ENCODE assay signal across 7 cellular contexts in the genomic region with DNA sequence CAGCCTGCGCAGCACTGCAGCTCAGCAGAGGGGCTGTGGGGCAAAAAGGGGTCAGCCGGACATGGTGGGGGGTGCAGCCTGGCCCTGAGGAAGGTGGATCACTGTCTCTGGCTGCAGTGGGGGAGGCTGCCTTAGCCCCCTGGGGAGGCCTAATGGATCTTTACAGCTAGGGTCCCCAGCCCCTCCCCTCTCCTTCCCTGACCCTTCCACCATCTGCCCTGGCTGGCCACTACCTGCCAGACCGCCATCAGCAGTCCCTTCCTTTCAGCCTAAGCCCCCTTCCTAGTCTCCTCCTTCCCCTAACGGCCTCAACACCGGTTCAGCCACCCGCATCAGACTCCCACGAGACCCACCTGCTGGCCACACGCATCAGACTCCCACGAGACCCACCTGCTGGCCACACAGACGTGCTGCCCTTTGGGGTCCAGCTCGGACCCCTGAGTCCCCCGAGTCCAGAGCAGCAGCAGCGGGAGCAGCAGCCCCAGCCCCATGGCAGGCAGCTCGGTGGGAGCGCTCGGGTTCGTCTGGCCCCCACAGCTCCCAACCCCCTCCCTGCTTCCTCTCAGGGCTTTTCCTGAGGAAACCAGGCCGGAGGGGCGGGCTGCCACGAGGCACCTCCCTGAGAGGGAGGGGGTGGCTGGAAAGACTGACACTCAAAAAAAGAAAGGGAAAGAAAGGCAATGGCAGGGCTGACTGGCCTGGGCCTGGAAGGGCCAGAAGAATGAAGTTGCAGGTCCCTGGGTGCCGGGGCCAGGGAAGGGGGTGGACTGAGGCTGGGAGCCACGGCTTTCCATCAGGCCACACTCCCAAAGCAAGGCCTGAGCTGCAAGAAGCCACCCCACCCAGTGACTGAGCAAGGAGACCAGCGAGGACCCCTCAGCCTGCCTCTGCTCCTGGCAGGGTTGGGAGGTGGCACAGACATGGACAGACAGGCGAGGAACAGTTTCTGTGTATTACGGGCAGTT. TPM values are rescaled to one million over a fixed set of nuclear protein-coding genes. Genes with fewer than 3 reads are reported as not detected.
DNase-seq lines count a peak whose midpoint lies in the region; ATAC-seq, FAIRE-seq and TF ChIP-seq lines count a peak whose summit lies in the region.

A gene with protein sequence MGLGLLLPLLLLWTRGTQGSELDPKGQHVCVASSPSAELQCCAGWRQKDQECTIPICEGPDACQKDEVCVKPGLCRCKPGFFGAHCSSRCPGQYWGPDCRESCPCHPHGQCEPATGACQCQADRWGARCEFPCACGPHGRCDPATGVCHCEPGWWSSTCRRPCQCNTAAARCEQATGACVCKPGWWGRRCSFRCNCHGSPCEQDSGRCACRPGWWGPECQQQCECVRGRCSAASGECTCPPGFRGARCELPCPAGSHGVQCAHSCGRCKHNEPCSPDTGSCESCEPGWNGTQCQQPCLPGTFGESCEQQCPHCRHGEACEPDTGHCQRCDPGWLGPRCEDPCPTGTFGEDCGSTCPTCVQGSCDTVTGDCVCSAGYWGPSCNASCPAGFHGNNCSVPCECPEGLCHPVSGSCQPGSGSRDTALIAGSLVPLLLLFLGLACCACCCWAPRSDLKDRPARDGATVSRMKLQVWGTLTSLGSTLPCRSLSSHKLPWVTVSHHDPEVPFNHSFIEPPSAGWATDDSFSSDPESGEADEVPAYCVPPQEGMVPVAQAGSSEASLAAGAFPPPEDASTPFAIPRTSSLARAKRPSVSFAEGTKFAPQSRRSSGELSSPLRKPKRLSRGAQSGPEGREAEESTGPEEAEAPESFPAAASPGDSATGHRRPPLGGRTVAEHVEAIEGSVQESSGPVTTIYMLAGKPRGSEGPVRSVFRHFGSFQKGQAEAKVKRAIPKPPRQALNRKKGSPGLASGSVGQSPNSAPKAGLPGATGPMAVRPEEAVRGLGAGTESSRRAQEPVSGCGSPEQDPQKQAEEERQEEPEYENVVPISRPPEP (minus strand): TSS at position 526 of the 965 bp plus-strand sequence. CDS start 35 bp downstream, at position 491.

- H3K9me3 ChIP-seq in HUES6 (ENCODE audit: control insufficient read depth, insufficient read depth, low read depth, low read length): no peaks in the 10 kb centered on the region
- H3K9me3 ChIP-seq in K562 (replicated peaks; ENCODE audit: control insufficient read depth, insufficient read depth, low read depth, low read length): no peaks in the 10 kb centered on the region
- no peaks in the 10 kb centered on the region for H3K9me3 ChIP-seq in lower lobe of right lung
- no peaks in the 10 kb centered on the region for H3K9me3 ChIP-seq in testis

- H3K36me3 ChIP-seq in HUES6 (ENCODE audit: control insufficient read depth, insufficient read depth, low read length): peaks cover 3% of the 10 kb centered on the region
- peaks cover 25% of the 10 kb centered on the region; the same call in 1 of the 3 replicates for H3K36me3 ChIP-seq in K562 (ENCODE audit: control insufficient read depth, insufficient read depth, low read length)
- peaks cover 7% of the 10 kb centered on the region for H3K36me3 ChIP-seq in lower lobe of right lung
- H3K36me3 ChIP-seq in testis (ENCODE audit: low read depth, missing control alignments): no peaks in the 10 kb centered on the region

- no peak; the same call in 1 of the 2 replicates for TF ChIP-seq POLR2A in K562 (conservative IDR thresholded peaks at IDR 0.05)
- no peak for TF ChIP-seq POLR2A in testis (IDR thresholded peaks at IDR 0.05)

- TF ChIP-seq CTCF in K562 (IDR thresholded peaks at IDR 0.05 in 2 of 3, conservative IDR thresholded peaks at IDR 0.05 in 1 of 3; ENCODE audit: insufficient read depth in 2 of 3, low read depth in 1 of 3, low read length in 3 of 3) (no peak), lower lobe of right lung (IDR thresholded peaks at IDR 0.05) (no peak), testis (IDR thresholded peaks at IDR 0.05) (no peak)

- TF ChIP-seq RAD21 in K562 (CRISPR knock-in tag; conservative IDR thresholded peaks at IDR 0.05 in 1 of 2, IDR thresholded peaks at IDR 0.05 in 1 of 2): no peak

- H4K20me1 ChIP-seq in K562 (replicated peaks; ENCODE audit: control insufficient read depth, insufficient read depth, low read length): 0 out of 2 replicates have a peak, but pooled peaks cover 2% of the 10 kb centered on the region

- TF ChIP-seq EP300 in K562 (IDR thresholded peaks at IDR 0.05; ENCODE audit: low read length): no peak

- ATAC-seq in K562 (no peak), lower lobe of right lung (no peak), HG02884 (IDR thresholded peaks at IDR 0.05; ENCODE audit: unreplicated experiment) (no peak)

- peaks cover 43% of the 10 kb centered on the region for H3K4me1 ChIP-seq in HUES6 (ENCODE audit: control insufficient read depth, insufficient read depth, low read length)
- H3K4me1 ChIP-seq in K562 (replicated peaks in 1 of 2; ENCODE audit: control insufficient read depth in 2 of 2, insufficient read depth in 2 of 2, low read length in 2 of 2): peaks cover 11 to 59% of the 10 kb centered on the region in 2 experiments
- H3K4me1 ChIP-seq in lower lobe of right lung: peaks cover 61% of the 10 kb centered on the region
- peaks cover 21% of the 10 kb centered on the region for H3K4me1 ChIP-seq in testis

- H3K27me3 ChIP-seq in HUES6 (ENCODE audit: control insufficient read depth, insufficient read depth, low read length) (peaks cover 16% of the 10 kb centered on the region), K562 (ENCODE audit: control insufficient read depth in 2 of 2, insufficient read depth in 2 of 2, low read length in 2 of 2) (no peaks in the 10 kb centered on the region), lower lobe of right lung (ENCODE audit: low read depth) (no peaks in the 10 kb centered on the region), testis (no peaks in the 10 kb centered on the region)

- peak within 1 kb of the TSS; percentile 16; the same call in 1 of the 2 replicates for H3K4me3 ChIP-seq in HUES6 (ENCODE audit: low read depth, low read length)
- H3K4me3 ChIP-seq in K562: no peak within 1 kb of the TSS
- H3K4me3 ChIP-seq in lower lobe of right lung: peak within 1 kb of the TSS; percentile 62
- peak within 1 kb of the TSS in 1 of 2 donors; percentile 21 for H3K4me3 ChIP-seq in testis

- CTCF ChIA-PET in K562 (lab: Yijun Ruan, JAX; ENCODE audit: low intra/inter-chr PET ratio): no interaction called here

- H3K9ac ChIP-seq in HUES6 (ENCODE audit: low read length): peak within 1 kb of the TSS; percentile 35
- H3K9ac ChIP-seq in K562 (ENCODE audit: insufficient read depth in 1 of 2, low read depth in 2 of 2, low read length in 2 of 2): peak within 1 kb of the TSS in 1 of 2 experiments; percentile 68; a peak in 2 of 4 replicates

- no peak within 1 kb of the TSS for H3K4me2 ChIP-seq in K562 (ENCODE audit: insufficient read depth, low read length)

- in situ Hi-C loops in K562 (cut with MboI): no loop called here

- DNase-seq in K562 (ENCODE audit: extremely low read depth in 1 of 4, low spot score in 3 of 4) (no peak), lower lobe of right lung (peak; percentile 76), testis (peak; percentile 36), NCI-H187 (lab: John Stamatoyannopoulos, UW) (no peak), cortex of kidney (lab: John Stamatoyannopoulos, UW) (no peak)

- no peaks in the 10 kb centered on the region for H3K9me1 ChIP-seq in K562 (ENCODE audit: control insufficient read depth, insufficient read depth, low read length)

- POLR2A ChIA-PET in K562 (lab: Yijun Ruan, JAX): interaction anchor here (0.6 kb wide), 2 partner anchors 9 to 280 kb away, joined by 3 read pairs; no protein-coding TSS in a partner anchor

- H3K27ac ChIP-seq in HUES6 (ENCODE audit: low read depth, low read length) (no peak within 1 kb of the TSS), K562 (ENCODE audit: extremely low read depth, low read depth, low read length) (no peak within 1 kb of the TSS; the same call in 2 of the 3 replicates), lower lobe of right lung (peak within 1 kb of the TSS; percentile 95), testis (peak within 1 kb of the TSS; percentile 31 to 59)

- intact Hi-C loops in K562 (cut with micrococcal nuclease) (no loop called here), lower lobe of right lung (cut with DNase I) (no loop called here), testis (cut with DNase I; ENCODE audit: low total_unique reads) (loop anchor here (5.0 kb wide), 1 partner anchor 68 kb away; no protein-coding TSS in a partner anchor)

- H3K79me2 ChIP-seq in K562 (ENCODE audit: control insufficient read depth, insufficient read depth, low read length): peaks cover 12% of the 10 kb centered on the region; the same call in 2 of the 3 replicates

- 81% methylated on average over 4 of the region's 25 CpGs for WGBS in K562 (ENCODE audit: insufficient coverage, low coverage, missing lambda C conversion rate)
- WGBS in testis, 2 donors: 76 to 82% methylated on average over 24 to 25 of the region's 25 CpGs

- FAIRE-seq in K562 (lab: Jason Lieb, UNC): no peak

- no TSS peak for BruUV-seq in K562 (replicated peaks; lab: Mats Ljungman, UMichigan)

- no peak within 1 kb of the TSS for H2AFZ ChIP-seq in K562 (ENCODE audit: low read depth, low read length)

RNA-seq across cellular contexts. Expression of the gene that starts here (rescaled TPM):
- total RNA-seq in K562 (2011; cell fraction: chromatin; rRNA removed; ENCODE audit: low replicate concordance): 3.7 and 12.1 TPM in 2 replicates
- 6.1 and 10.0 TPM in 2 replicates for total RNA-seq in K562 (2011; cell fraction: nucleolus; rRNA removed)
- 5.3 and 5.6 TPM in 2 replicates for total RNA-seq in K562 (2011; cell fraction: nucleoplasm; rRNA removed)
- total RNA-seq in K562 (2014; rRNA removed) (0.57 and 0.95 TPM in 2 replicates), K562 (2014; rRNA removed; fragmentation: Illumina TruSeq; extraction: Trizol) (0.19 and 0.36 TPM in 2 replicates), K562 (2015; rRNA removed; fragmentation: Illumina TruSeq; extraction: Trizol) (0.75 and 0.94 TPM in 2 replicates), K562 (2021) (1.0 and 1.5 TPM in 2 replicates), lower lobe of right lung (37.4 TPM), testis (10 to 100 TPM in 1 of 2 donors, 1 to 10 TPM in 1; 9.3 to 11.6 TPM)
- polyA plus RNA-seq in K562 (2011; rRNA removed) (0.63 and 1.0 TPM in 2 replicates), K562 (2014; fragmentation: Illumina TruSeq; extraction: Trizol) (0.16 and 0.44 TPM in 2 replicates), K562 (2014; fragmentation: Nextera tagmentation; extraction: Ambion mirVana) (under 1 TPM; 0.04 to 0.08 TPM), K562 (2014; rRNA removed) (0.80 and 2.1 TPM in 2 replicates), testis (ENCODE audit: insufficient read depth, low read depth, low replicate concordance) (4.7 TPM)
- 0.62 and 1.4 TPM in 2 replicates for polyA plus RNA-seq in K562 (2011; cell fraction: cytosol; rRNA removed)
- polyA plus RNA-seq in K562 (2011; cell fraction: nucleus; rRNA removed): 5.9 and 9.9 TPM in 2 replicates
- 1.3 and 6.9 TPM in 2 replicates for polyA plus RNA-seq in K562 (2012)
- polyA minus RNA-seq in K562 (2011; rRNA and poly(A)+ RNA removed): 0.09 and 0.25 TPM in 2 replicates
- 0.67 and 1.0 TPM in 2 replicates for polyA minus RNA-seq in K562 (2011; cell fraction: cytosol; rRNA and poly(A)+ RNA removed)
- polyA minus RNA-seq in K562 (2011; cell fraction: nucleus; rRNA and poly(A)+ RNA removed): 1.6 and 1.9 TPM in 2 replicates

Comparison
In these comparisons a context has a peak if more than half of its experiments do, and no peak if none do; other contexts are left out.
1. H3K27ac ChIP-seq: peak in lower lobe of right lung (single experiment) and testis (2 of 2); none in HUES6 (single experiment) and K562 (single experiment).
2. DNase-seq: peak in lower lobe of right lung (single experiment) and testis (single experiment); none in K562 (0 of 4), NCI-H187 (0 of 2) and cortex of kidney (single experiment).